16 cellular contexts compared by ENCODE assay signal in genomic region chr6:150269857-150270223, GRCh38.
DNase-seq lines count a peak whose midpoint lies in the region; ATAC-seq and TF ChIP-seq lines count a peak whose summit lies in the region.
"Had no signal": no experiment of that assay in that cellular context is flagged by ENCODE, and none has a peak within 500 bp of the region (broad histone marks: within the 10 kb centered on the region; RNA-seq: fewer than 3 reads in every experiment).

No MANE protein-coding gene starts in this region.

- intact Hi-C loops in activated CD4-positive, alpha-beta memory T cell treated with anti-CD3 and anti-CD28 coated beads for 36 hours (cut with micrococcal nuclease): no loop called here
- intact Hi-C loops in PC-9 (cut with micrococcal nuclease; ENCODE audit: unreplicated experiment): no loop called here

- peak overlapping the region; percentile 46 for H3K4me2 ChIP-seq in PC-9
- H3K4me2 ChIP-seq: KMS-11 had no signal

- no peak overlapping the region for H2AFZ ChIP-seq in PC-9

- ATAC-seq in GM19351 (IDR thresholded peaks at IDR 0.05; ENCODE audit: unreplicated experiment): no peak
- ATAC-seq in GM18870 (IDR thresholded peaks at IDR 0.05; ENCODE audit: unreplicated experiment): no peak
- ATAC-seq: natural killer cell treated with Interleukin-12 subunit alpha and Interleukin-12 subunit beta and Interleukin-15 and Interleukin-18, amount 100 ng/mL, for 72 hours had no signal

- no peaks in the 10 kb centered on the region for H3K9me2 ChIP-seq in PC-9 (ENCODE audit: insufficient read depth)

- no TSS peak for BruUV-seq in PC-9 (replicated peaks; lab: Mats Ljungman, UMichigan)

- H3K36me3 Mint-ChIP-seq in activated CD4-positive, alpha-beta memory T cell treated with anti-CD3 and anti-CD28 coated beads for 36 hours: no peaks in the 10 kb centered on the region
- H3K36me3 Mint-ChIP-seq in activated CD4-positive, alpha-beta memory T cell treated with anti-CD3 and anti-CD28 coated beads, Interleukin-2, amount 10 ng/mL, durations not matched to agents 7 days and 5 days (ENCODE audit: low read depth): no peaks in the 10 kb centered on the region
- H3K36me3 Mint-ChIP-seq: natural killer cell treated with Interleukin-12 subunit alpha and Interleukin-12 subunit beta and Interleukin-15 and Interleukin-18, amount 100 ng/mL, for 72 hours had no signal

- peak; percentile 21 for DNase-seq in activated CD4-positive, alpha-beta memory T cell treated with anti-CD3 and anti-CD28 coated beads for 36 hours
- no peak for DNase-seq in activated CD4-positive, alpha-beta memory T cell treated with anti-CD3 and anti-CD28 coated beads, Interleukin-2, amount 10 ng/mL, durations not matched to agents 7 days and 5 days
- DNase-seq in PC-9 (peak; percentile 58 to 92), epithelial cell of proximal tubule (ENCODE audit: low read depth) (peak; percentile 90), renal cortical epithelial cell (ENCODE audit: low read depth) (peak; percentile 98), NCI-H2107 treated with DMSO at 0.1 percent for 48 hours (lab: John Stamatoyannopoulos, UW; ENCODE audit: unreplicated experiment) (no peak)
- DNase-seq: activated B cell treated with CpG ODN at 0.5 μM for 24 hours, activated gamma-delta T cell, DMS79 had no signal

- H3K4me3 ChIP-seq in PC-9: no peak overlapping the region
- H3K4me3 ChIP-seq in epithelial cell of proximal tubule (ENCODE audit: low read depth, low read length): no peak overlapping the region
- H3K4me3 ChIP-seq: Peyer's patch, skin epidermis had no signal

- peaks cover under 1% of the 10 kb centered on the region for H3K4me1 Mint-ChIP-seq in activated CD4-positive, alpha-beta memory T cell treated with anti-CD3 and anti-CD28 coated beads for 36 hours (ENCODE audit: low read depth)
- H3K4me1 Mint-ChIP-seq in activated CD4-positive, alpha-beta memory T cell treated with anti-CD3 and anti-CD28 coated beads, Interleukin-2, amount 10 ng/mL, durations not matched to agents 7 days and 5 days: peaks cover under 1% of the 10 kb centered on the region
- H3K4me1 Mint-ChIP-seq: activated B cell treated with CpG ODN at 0.5 μM for 24 hours had no signal

- H3K27me3 ChIP-seq in PC-9 (ENCODE audit: insufficient read depth, low read depth): no peaks in the 10 kb centered on the region
- H3K27me3 ChIP-seq: Peyer's patch had no signal

- no peaks in the 10 kb centered on the region for H3F3A ChIP-seq in PC-9 (ENCODE audit: insufficient read depth, low read depth)

- no peaks in the 10 kb centered on the region for H3K36me3 ChIP-seq in PC-9 (ENCODE audit: low read depth)
- H3K36me3 ChIP-seq: Peyer's patch had no signal

- POLR2A ChIA-PET in activated CD4-positive, alpha-beta memory T cell treated with anti-CD3 and anti-CD28 coated beads for 36 hours (lab: Charles Lee): no interaction called here
- POLR2A ChIA-PET in activated CD4-positive, alpha-beta memory T cell treated with anti-CD3 and anti-CD28 coated beads, Interleukin-2, amount 10 ng/mL, durations not matched to agents 7 days and 5 days (lab: Charles Lee): no interaction called here
- POLR2A ChIA-PET in PC-9 (lab: Charles Lee; ENCODE audit: unreplicated experiment): no interaction called here

- H3K4me3 Mint-ChIP-seq in activated CD4-positive, alpha-beta memory T cell treated with anti-CD3 and anti-CD28 coated beads for 36 hours: no peak overlapping the region
- H3K4me3 Mint-ChIP-seq in activated CD4-positive, alpha-beta memory T cell treated with anti-CD3 and anti-CD28 coated beads, Interleukin-2, amount 10 ng/mL, durations not matched to agents 7 days and 5 days: no peak overlapping the region
- H3K4me3 Mint-ChIP-seq: activated B cell treated with CpG ODN at 0.5 μM for 24 hours; central memory CD8-positive, alpha-beta T cell; natural killer cell treated with Interleukin-12 subunit alpha and Interleukin-12 subunit beta and Interleukin-15 and Interleukin-18, amount 100 ng/mL, for 72 hours had no signal

- TF ChIP-seq CTCF in PC-9 (conservative IDR thresholded peaks at IDR 0.05) (no peak), epithelial cell of proximal tubule (conservative IDR thresholded peaks at IDR 0.05; ENCODE audit: low read depth, low read length) (no peak)

- peaks cover 4% of the 10 kb centered on the region for H3K27me3 Mint-ChIP-seq in activated CD4-positive, alpha-beta memory T cell treated with anti-CD3 and anti-CD28 coated beads for 36 hours
- peaks cover 2% of the 10 kb centered on the region for H3K27me3 Mint-ChIP-seq in activated CD4-positive, alpha-beta memory T cell treated with anti-CD3 and anti-CD28 coated beads, Interleukin-2, amount 10 ng/mL, durations not matched to agents 7 days and 5 days

- H4K20me1 ChIP-seq in PC-9 (ENCODE audit: insufficient read depth): no peaks in the 10 kb centered on the region

- H3K4me1 ChIP-seq in PC-9 (replicated peaks; ENCODE audit: insufficient read depth): peaks cover 13% of the 10 kb centered on the region
- H3K4me1 ChIP-seq: Peyer's patch had no signal

- no peak overlapping the region for H3K27ac Mint-ChIP-seq in activated CD4-positive, alpha-beta memory T cell treated with anti-CD3 and anti-CD28 coated beads for 36 hours
- H3K27ac Mint-ChIP-seq in activated CD4-positive, alpha-beta memory T cell treated with anti-CD3 and anti-CD28 coated beads, Interleukin-2, amount 10 ng/mL, durations not matched to agents 7 days and 5 days: no peak overlapping the region
- H3K27ac Mint-ChIP-seq: activated B cell treated with CpG ODN at 0.5 μM for 24 hours; natural killer cell treated with Interleukin-12 subunit alpha and Interleukin-12 subunit beta and Interleukin-15 and Interleukin-18, amount 100 ng/mL, for 72 hours had no signal

- CTCF ChIA-PET in activated CD4-positive, alpha-beta memory T cell treated with anti-CD3 and anti-CD28 coated beads for 36 hours (lab: Charles Lee): no interaction called here
- CTCF ChIA-PET in activated CD4-positive, alpha-beta memory T cell treated with anti-CD3 and anti-CD28 coated beads, Interleukin-2, amount 10 ng/mL, durations not matched to agents 7 days and 5 days (lab: Charles Lee): no interaction called here
- CTCF ChIA-PET in PC-9 (lab: Charles Lee): no interaction called here

- H3K9me3 ChIP-seq in PC-9 (ENCODE audit: insufficient read depth, low read depth): no peaks in the 10 kb centered on the region
- H3K9me3 ChIP-seq: Peyer's patch had no signal

- no peaks in the 10 kb centered on the region for H3K9me3 Mint-ChIP-seq in activated CD4-positive, alpha-beta memory T cell treated with anti-CD3 and anti-CD28 coated beads for 36 hours
- H3K9me3 Mint-ChIP-seq in activated CD4-positive, alpha-beta memory T cell treated with anti-CD3 and anti-CD28 coated beads, Interleukin-2, amount 10 ng/mL, durations not matched to agents 7 days and 5 days: peaks cover under 1% of the 10 kb centered on the region
- H3K9me3 Mint-ChIP-seq: central memory CD8-positive, alpha-beta T cell; natural killer cell treated with Interleukin-12 subunit alpha and Interleukin-12 subunit beta and Interleukin-15 and Interleukin-18, amount 100 ng/mL, for 72 hours had no signal

- no peaks in the 10 kb centered on the region for H3K79me2 ChIP-seq in PC-9 (ENCODE audit: low read depth)

- peak overlapping the region; percentile 16; the same call in 1 of the 2 replicates for H3K27ac ChIP-seq in PC-9
- H3K27ac ChIP-seq: KMS-11, Peyer's patch had no signal

Comparison
In these comparisons a context has a peak if more than half of its experiments do, and no peak if none do; other contexts are left out.
1. DNase-seq: peak in activated CD4-positive, alpha-beta memory T cell treated with anti-CD3 and anti-CD28 coated beads for 36 hours (single experiment), PC-9 (2 of 2), epithelial cell of proximal tubule (single experiment) and renal cortical epithelial cell (single experiment); none in activated CD4-positive, alpha-beta memory T cell treated with anti-CD3 and anti-CD28 coated beads, Interleukin-2, amount 10 ng/mL, durations not matched to agents 7 days and 5 days (single experiment) and NCI-H2107 treated with DMSO at 0.1 percent for 48 hours (single experiment).